ENCODE assay signal across 22 cellular contexts in genomic region chr1:89702520-89703045, GRCh38.
"Had no signal": no experiment of that assay in that cellular context is flagged by ENCODE, and none has a peak within 500 bp of the region (broad histone marks: within the 10 kb centered on the region; RNA-seq: fewer than 3 reads in every experiment).

No MANE protein-coding gene starts in this region.

- H3K27me3 Mint-ChIP-seq: activated naive CD8-positive, alpha-beta T cell treated with anti-CD3 and anti-CD28 coated beads, Interleukin-2, amount 10 ng/mL, durations not matched to agents 7 days and 5 days; effector memory CD8-positive, alpha-beta T cell; stimulated activated naive B cell treated with anti-CD40 and anti-IgM and Interleukin-4, amounts not matched to agents 10 μg/mL and 1 μg/mL and 100 μg/mL, for 72 hours had no signal

- H3K9me3 Mint-ChIP-seq: effector memory CD8-positive, alpha-beta T cell; natural killer cell; neural progenitor cell; stimulated activated naive B cell treated with anti-CD40 and anti-IgM and Interleukin-4, amounts not matched to agents 10 μg/mL and 1 μg/mL and 100 μg/mL, for 72 hours had no signal

- DNase-seq: activated CD4-positive, CD25-positive, alpha-beta regulatory T cell treated with anti-CD3 and anti-CD28 coated beads, Interleukin-2, amount 50 U/mL, for 72 hours; activated naive CD8-positive, alpha-beta T cell treated with anti-CD3 and anti-CD28 coated beads, Interleukin-2, amount 10 ng/mL, durations not matched to agents 7 days and 5 days; amniotic stem cell; brain microvascular endothelial cell; cortex of kidney; effector memory CD8-positive, alpha-beta T cell; gastrocnemius medialis; glutamatergic neuron; left ventricle myocardium inferior; mesendoderm; natural killer cell; occipital lobe; psoas muscle; sigmoid colon; small intestine; stimulated activated naive B cell treated with anti-CD40 and anti-IgM and Interleukin-4, amounts not matched to agents 10 μg/mL and 1 μg/mL and 100 μg/mL, for 72 hours; T-helper 1 cell; T1000; transverse colon; WERI-Rb-1 had no signal

- H3K4me3 Mint-ChIP-seq: activated naive CD8-positive, alpha-beta T cell treated with anti-CD3 and anti-CD28 coated beads, Interleukin-2, amount 10 ng/mL, durations not matched to agents 7 days and 5 days; effector memory CD8-positive, alpha-beta T cell; natural killer cell; neural progenitor cell; stimulated activated naive B cell treated with anti-CD40 and anti-IgM and Interleukin-4, amounts not matched to agents 10 μg/mL and 1 μg/mL and 100 μg/mL, for 72 hours had no signal

- H3K36me3 Mint-ChIP-seq: natural killer cell, neural progenitor cell had no signal

- H3K27ac Mint-ChIP-seq: neural progenitor cell had no signal

- ATAC-seq: effector memory CD8-positive, alpha-beta T cell; gastrocnemius medialis; natural killer cell; psoas muscle had no signal

- H3K27ac ChIP-seq: brain microvascular endothelial cell, gastrocnemius medialis, neural progenitor cell, parathyroid adenoma, psoas muscle, sigmoid colon, transverse colon, WERI-Rb-1 had no signal
